ENCODE assay signal across 17 cellular contexts in genomic region chr18:58132595-58133191, GRCh38.
"Had no signal": no experiment of that assay in that cellular context is flagged by ENCODE, and none has a peak within 500 bp of the region (broad histone marks: within the 10 kb centered on the region; RNA-seq: fewer than 3 reads in every experiment).

No MANE protein-coding gene starts in this region.

- H3K4me3 ChIP-seq: ascending aorta, dorsolateral prefrontal cortex, heart left ventricle, tibial nerve, vagina had no signal

- FAIRE-seq: bronchial epithelial cell, keratinocyte had no signal

- ATAC-seq: activated CD4-positive, alpha-beta T cell treated with anti-CD3 and anti-CD28 coated beads for 36 hours; activated T-cell treated with anti-CD3 and anti-CD28 coated beads, Interleukin-2, amount 50 U/mL, for 72 hours; esophagus mucosa; heart left ventricle; left ventricle myocardium superior had no signal

- H3K27ac ChIP-seq: ascending aorta, dorsolateral prefrontal cortex, heart left ventricle, tibial nerve, vagina, VCaP had no signal

- H3K4me1 ChIP-seq: ascending aorta, vagina had no signal

- H3K27me3 ChIP-seq: ascending aorta, heart left ventricle, tibial nerve, vagina had no signal

- H3K9me3 ChIP-seq: ascending aorta, heart left ventricle, tibial nerve, vagina had no signal

- H3K36me3 ChIP-seq: ascending aorta, heart left ventricle, tibial nerve, vagina had no signal

- DNase-seq: activated CD4-positive, alpha-beta memory T cell treated with anti-CD3 and anti-CD28 coated beads, Interleukin-2, amount 10 ng/mL, durations not matched to agents 7 days and 5 days; activated CD4-positive, alpha-beta T cell treated with anti-CD3 and anti-CD28 coated beads for 36 hours; activated CD8-positive, alpha-beta memory T cell treated with anti-CD3 and anti-CD28 coated beads, Interleukin-2, amount 50 U/mL, for 4 hours; activated gamma-delta T cell treated with Interleukin-2 at 50 U/mL for 16 hours; activated naive CD8-positive, alpha-beta T cell treated with anti-CD3 and anti-CD28 coated beads for 36 hours; activated T-cell treated with anti-CD3 and anti-CD28 coated beads, Interleukin-2, amount 50 U/mL, for 72 hours; dorsolateral prefrontal cortex; foreskin melanocyte; heart left ventricle; left ventricle myocardium superior had no signal
